ENCODE assay signal across 1 cellular context in the genomic region with DNA sequence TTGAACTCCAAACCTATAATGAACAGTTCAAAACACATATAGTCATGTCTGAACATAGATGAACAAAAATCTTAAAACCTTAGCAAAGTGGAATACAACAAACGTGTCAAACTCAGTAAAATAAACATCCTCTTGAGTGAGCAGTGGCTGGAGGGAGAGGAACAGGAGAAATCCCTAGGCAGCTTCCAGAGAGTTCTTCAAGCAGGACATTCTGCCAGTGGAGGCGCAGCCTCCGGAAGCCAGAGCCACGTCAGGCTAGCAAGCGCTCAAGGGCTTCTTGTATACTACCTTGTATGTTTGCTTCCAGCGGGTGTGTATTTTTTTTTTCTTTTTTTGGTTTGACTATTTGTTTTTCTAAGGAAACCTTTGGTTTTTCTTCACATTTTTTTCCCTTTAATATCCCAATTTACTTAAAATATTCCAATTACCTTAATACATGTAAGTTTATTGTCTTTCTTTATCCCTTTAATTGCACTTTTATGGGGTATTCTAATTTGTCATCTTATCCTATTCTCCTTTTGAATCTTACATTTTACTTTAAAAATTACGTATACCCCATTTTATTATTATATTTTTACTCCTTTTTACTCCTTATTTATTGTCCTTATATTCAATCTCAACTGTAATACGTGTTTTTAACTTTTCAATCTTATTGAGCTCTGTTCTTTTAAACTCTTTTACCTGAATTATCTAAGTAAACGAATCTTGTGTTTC.
TF ChIP-seq lines count a peak whose summit lies in the region.

No MANE protein-coding gene starts in this region.

TF ChIP-seq in WTC11, 78 proteins besides CTCF, POLR2A, EP300 and RAD21 (continued from another document):
- TF ChIP-seq, protein P1, sequence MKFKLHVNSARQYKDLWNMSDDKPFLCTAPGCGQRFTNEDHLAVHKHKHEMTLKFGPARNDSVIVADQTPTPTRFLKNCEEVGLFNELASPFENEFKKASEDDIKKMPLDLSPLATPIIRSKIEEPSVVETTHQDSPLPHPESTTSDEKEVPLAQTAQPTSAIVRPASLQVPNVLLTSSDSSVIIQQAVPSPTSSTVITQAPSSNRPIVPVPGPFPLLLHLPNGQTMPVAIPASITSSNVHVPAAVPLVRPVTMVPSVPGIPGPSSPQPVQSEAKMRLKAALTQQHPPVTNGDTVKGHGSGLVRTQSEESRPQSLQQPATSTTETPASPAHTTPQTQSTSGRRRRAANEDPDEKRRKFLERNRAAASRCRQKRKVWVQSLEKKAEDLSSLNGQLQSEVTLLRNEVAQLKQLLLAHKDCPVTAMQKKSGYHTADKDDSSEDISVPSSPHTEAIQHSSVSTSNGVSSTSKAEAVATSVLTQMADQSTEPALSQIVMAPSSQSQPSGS (CRISPR knock-in tag; IDR thresholded peaks at IDR 0.05; ENCODE audit: borderline replicate concordance, low read depth), result no peak
- TF ChIP-seq IRF2 (CRISPR knock-in tag; IDR thresholded peaks at IDR 0.05; ENCODE audit: borderline replicate concordance, low read depth) (no peak), SP1 (CRISPR knock-in tag; conservative IDR thresholded peaks at IDR 0.05) (no peak), ZBTB43 (CRISPR knock-in tag; IDR thresholded peaks at IDR 0.05) (no peak), CBFB (CRISPR knock-in tag; IDR thresholded peaks at IDR 0.05; ENCODE audit: low read depth) (no peak), ZNF121 (CRISPR knock-in tag; IDR thresholded peaks at IDR 0.05) (no peak), FOXJ3 (CRISPR knock-in tag; IDR thresholded peaks at IDR 0.05; ENCODE audit: borderline replicate concordance) (no peak)
- TF ChIP-seq, protein P2, sequence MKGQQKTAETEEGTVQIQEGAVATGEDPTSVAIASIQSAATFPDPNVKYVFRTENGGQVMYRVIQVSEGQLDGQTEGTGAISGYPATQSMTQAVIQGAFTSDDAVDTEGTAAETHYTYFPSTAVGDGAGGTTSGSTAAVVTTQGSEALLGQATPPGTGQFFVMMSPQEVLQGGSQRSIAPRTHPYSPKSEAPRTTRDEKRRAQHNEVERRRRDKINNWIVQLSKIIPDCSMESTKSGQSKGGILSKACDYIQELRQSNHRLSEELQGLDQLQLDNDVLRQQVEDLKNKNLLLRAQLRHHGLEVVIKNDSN (CRISPR knock-in tag; IDR thresholded peaks at IDR 0.05), result no peak
- TF ChIP-seq, protein P3, sequence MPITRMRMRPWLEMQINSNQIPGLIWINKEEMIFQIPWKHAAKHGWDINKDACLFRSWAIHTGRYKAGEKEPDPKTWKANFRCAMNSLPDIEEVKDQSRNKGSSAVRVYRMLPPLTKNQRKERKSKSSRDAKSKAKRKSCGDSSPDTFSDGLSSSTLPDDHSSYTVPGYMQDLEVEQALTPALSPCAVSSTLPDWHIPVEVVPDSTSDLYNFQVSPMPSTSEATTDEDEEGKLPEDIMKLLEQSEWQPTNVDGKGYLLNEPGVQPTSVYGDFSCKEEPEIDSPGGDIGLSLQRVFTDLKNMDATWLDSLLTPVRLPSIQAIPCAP (CRISPR knock-in tag; IDR thresholded peaks at IDR 0.05), result no peak
- TF ChIP-seq, protein P4, sequence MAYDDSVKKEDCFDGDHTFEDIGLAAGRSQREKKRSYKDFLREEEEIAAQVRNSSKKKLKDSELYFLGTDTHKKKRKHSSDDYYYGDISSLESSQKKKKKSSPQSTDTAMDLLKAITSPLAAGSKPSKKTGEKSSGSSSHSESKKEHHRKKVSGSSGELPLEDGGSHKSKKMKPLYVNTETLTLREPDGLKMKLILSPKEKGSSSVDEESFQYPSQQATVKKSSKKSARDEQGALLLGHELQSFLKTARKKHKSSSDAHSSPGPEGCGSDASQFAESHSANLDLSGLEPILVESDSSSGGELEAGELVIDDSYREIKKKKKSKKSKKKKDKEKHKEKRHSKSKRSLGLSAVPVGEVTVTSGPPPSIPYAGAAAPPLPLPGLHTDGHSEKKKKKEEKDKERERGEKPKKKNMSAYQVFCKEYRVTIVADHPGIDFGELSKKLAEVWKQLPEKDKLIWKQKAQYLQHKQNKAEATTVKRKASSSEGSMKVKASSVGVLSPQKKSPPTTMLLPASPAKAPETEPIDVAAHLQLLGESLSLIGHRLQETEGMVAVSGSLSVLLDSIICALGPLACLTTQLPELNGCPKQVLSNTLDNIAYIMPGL (CRISPR knock-in tag; IDR thresholded peaks at IDR 0.05), result no peak
TF ChIP-seq in WTC11: peak in this region for 0.
